Comparison of ENCODE assay signal across 24 cellular contexts in genomic region chr1:234118911-234119310, GRCh38.
"Had no signal": no experiment of that assay in that cellular context is flagged by ENCODE, and none has a peak within 500 bp of the region (broad histone marks: within the 10 kb centered on the region; RNA-seq: fewer than 3 reads in every experiment).

No MANE protein-coding gene starts in this region.

- H3K4me3 Mint-ChIP-seq: natural killer cell; nephron; stimulated activated effector memory CD8-positive, alpha-beta T cell treated with anti-CD3 and anti-CD28 coated beads, Interleukin-12 subunit alpha, Interleukin-12 subunit beta, amount 100 ng/mL, for 72 hours; stimulated activated naive B cell treated with anti-CD40 and anti-IgM and Interleukin-4, amounts not matched to agents 10 μg/mL and 1 μg/mL and 100 μg/mL, for 72 hours; stimulated activated naive CD8-positive, alpha-beta T cell treated with anti-CD3 and anti-CD28 coated beads, Interleukin-15, Interleukin-2, amounts not matched to agents 100 ng/mL and 50 ng/mL, for 24 hours had no signal

- H3K4me3 ChIP-seq: pancreas, prostate gland, right lobe of liver, sigmoid colon, stomach, thoracic aorta, thyroid gland, tibial nerve, upper lobe of left lung, vagina had no signal

- H3K9me3 ChIP-seq: neutrophil, pancreas, prostate gland, right lobe of liver, sigmoid colon, stomach, thoracic aorta, thyroid gland, tibial nerve, upper lobe of left lung, vagina had no signal

- H3K36me3 ChIP-seq: neutrophil, pancreas, prostate gland, right lobe of liver, sigmoid colon, stomach, thoracic aorta, thyroid gland, tibial nerve, upper lobe of left lung, vagina had no signal

- H3K27ac Mint-ChIP-seq: natural killer cell; nephron; stimulated activated effector memory CD8-positive, alpha-beta T cell treated with anti-CD3 and anti-CD28 coated beads, Interleukin-12 subunit alpha, Interleukin-12 subunit beta, amount 100 ng/mL, for 72 hours; stimulated activated naive B cell treated with anti-CD40 and anti-IgM and Interleukin-4, amounts not matched to agents 10 μg/mL and 1 μg/mL and 100 μg/mL, for 72 hours; stimulated activated naive CD8-positive, alpha-beta T cell treated with anti-CD3 and anti-CD28 coated beads, Interleukin-15, Interleukin-2, amounts not matched to agents 100 ng/mL and 50 ng/mL, for 24 hours had no signal

- H3K9me3 Mint-ChIP-seq: nephron; stimulated activated effector memory CD8-positive, alpha-beta T cell treated with anti-CD3 and anti-CD28 coated beads, Interleukin-12 subunit alpha, Interleukin-12 subunit beta, amount 100 ng/mL, for 72 hours; stimulated activated naive CD8-positive, alpha-beta T cell treated with anti-CD3 and anti-CD28 coated beads, Interleukin-15, Interleukin-2, amounts not matched to agents 100 ng/mL and 50 ng/mL, for 24 hours had no signal

- H3K36me3 Mint-ChIP-seq: natural killer cell; stimulated activated effector memory CD8-positive, alpha-beta T cell treated with anti-CD3 and anti-CD28 coated beads, Interleukin-12 subunit alpha, Interleukin-12 subunit beta, amount 100 ng/mL, for 72 hours; stimulated activated naive B cell treated with anti-CD40 and anti-IgM and Interleukin-4, amounts not matched to agents 10 μg/mL and 1 μg/mL and 100 μg/mL, for 72 hours had no signal

- H3K27ac ChIP-seq: neutrophil, pancreas, prostate gland, right lobe of liver, sigmoid colon, stomach, thoracic aorta, thyroid gland, tibial nerve, upper lobe of left lung, vagina had no signal

- H3K4me1 ChIP-seq: pancreas, prostate gland, right lobe of liver, sigmoid colon, thyroid gland, upper lobe of left lung, vagina had no signal

- H3K27me3 ChIP-seq: right lobe of liver, thyroid gland, upper lobe of left lung, vagina had no signal

- DNase-seq: natural killer cell; pancreas; right cardiac atrium; right lobe of liver; sigmoid colon; small intestine; stimulated activated CD4-positive, alpha-beta T cell treated with anti-CD3 and anti-CD28 coated beads, Interleukin-15, amount 100 ng/mL, for 24 hours; stimulated activated CD4-positive, alpha-beta T cell treated with anti-CD3 and anti-CD28 coated beads, Interleukin-2, amount 100 ng/mL, for 24 hours; stimulated activated CD4-positive, alpha-beta T cell treated with anti-CD3 and anti-CD28 coated beads, Interleukin-2, amount 100 ng/mL, for 48 hours; stimulated activated CD4-positive, alpha-beta T cell treated with anti-CD3 and anti-CD28 coated beads, Interleukin-4, amount 100 ng/mL, for 24 hours; stimulated activated naive B cell treated with anti-CD40 and anti-IgM and Interleukin-4, amounts not matched to agents 10 μg/mL and 1 μg/mL and 100 μg/mL, for 72 hours; stimulated activated naive CD4-positive, alpha-beta T cell treated with Interleukin-2 at 50 U/mL for 16 hours; stomach; thyroid gland; trophoblast cell; upper lobe of left lung had no signal
